10 cellular contexts compared by ENCODE assay signal in genomic region chr1:22114083-22115012, GRCh38. TPM values are rescaled to one million over a fixed set of nuclear protein-coding genes. Genes with fewer than 3 reads are reported as not detected.
DNase-seq lines count a peak whose midpoint lies in the region; ATAC-seq and TF ChIP-seq lines count a peak whose summit lies in the region.
"Had no signal": no experiment of that assay in that cellular context is flagged by ENCODE, and none has a peak within 500 bp of the region (broad histone marks: within the 10 kb centered on the region; RNA-seq: fewer than 3 reads in every experiment).

No MANE protein-coding gene starts in this region.

- TF ChIP-seq POLR2A in prostate gland (IDR thresholded peaks at IDR 0.05) = no peak

- H3K27ac Mint-ChIP-seq in activated naive CD8-positive, alpha-beta T cell treated with anti-CD3 and anti-CD28 coated beads, Interleukin-2, amount 10 ng/mL, durations not matched to agents 7 days and 5 days = peak overlapping the region; percentile 44

- H3K27me3 Mint-ChIP-seq in activated naive CD8-positive, alpha-beta T cell treated with anti-CD3 and anti-CD28 coated beads, Interleukin-2, amount 10 ng/mL, durations not matched to agents 7 days and 5 days = no peaks in the 10 kb centered on the region
- H3K27me3 Mint-ChIP-seq: activated CD4-positive, alpha-beta T cell treated with anti-CD3 and anti-CD28 coated beads, Interleukin-2, amount 10 ng/mL, durations not matched to agents 7 days and 5 days had no signal

- peaks cover 9% of the 10 kb centered on the region for H3K36me3 Mint-ChIP-seq in activated naive CD8-positive, alpha-beta T cell treated with anti-CD3 and anti-CD28 coated beads, Interleukin-2, amount 10 ng/mL, durations not matched to agents 7 days and 5 days

- no peak for ATAC-seq in activated naive CD8-positive, alpha-beta T cell treated with anti-CD3 and anti-CD28 coated beads, Interleukin-2, amount 10 ng/mL, durations not matched to agents 7 days and 5 days (ENCODE audit: low read depth)
- ATAC-seq in left ventricle myocardium superior (peak; percentile 47), GM18520 (IDR thresholded peaks at IDR 0.05; ENCODE audit: unreplicated experiment) (no peak)

- POLR2A ChIA-PET in activated naive CD8-positive, alpha-beta T cell treated with anti-CD3 and anti-CD28 coated beads, Interleukin-2, amount 10 ng/mL, durations not matched to agents 7 days and 5 days (lab: Charles Lee) = interaction anchor here (1.6 kb wide), 1 partner anchor 9 kb away, joined by 4 read pairs; no protein-coding TSS in a partner anchor

- intact Hi-C loops in left ventricle myocardium superior (cut with micrococcal nuclease) (no loop called here), prostate gland (cut with DNase I) (loop anchor here (10.0 kb wide), 1 partner anchor 300 kb away; no protein-coding TSS in a partner anchor), tibial artery (cut with DNase I; ENCODE audit: low total_unique reads) (no loop called here)

- no peaks in the 10 kb centered on the region for H3K9me3 ChIP-seq in prostate gland
- H3K9me3 ChIP-seq in tibial artery = no peaks in the 10 kb centered on the region

- H3K4me1 Mint-ChIP-seq in activated naive CD8-positive, alpha-beta T cell treated with anti-CD3 and anti-CD28 coated beads, Interleukin-2, amount 10 ng/mL, durations not matched to agents 7 days and 5 days = peaks cover 22% of the 10 kb centered on the region

- DNase-seq in H7 = peak; percentile 72
- no peak for DNase-seq in activated naive CD8-positive, alpha-beta T cell treated with anti-CD3 and anti-CD28 coated beads, Interleukin-2, amount 10 ng/mL, durations not matched to agents 7 days and 5 days
- DNase-seq in left ventricle myocardium superior = peak; percentile 55
- DNase-seq in prostate gland (ENCODE audit: low spot score) = no peak
- no peak for DNase-seq in NCI-H510A (lab: John Stamatoyannopoulos, UW)
- DNase-seq in HUDEP-2 (lab: John Stamatoyannopoulos, UW; ENCODE audit: unreplicated experiment in 76 of 76) = no peak
- DNase-seq in tibial artery = no peak
- DNase-seq: activated CD4-positive, alpha-beta T cell treated with anti-CD3 and anti-CD28 coated beads, Interleukin-2, amount 10 ng/mL, durations not matched to agents 7 days and 5 days had no signal

- peaks cover 1% of the 10 kb centered on the region for H3K36me3 ChIP-seq in H7 (replicated peaks; ENCODE audit: control insufficient read depth, insufficient read depth, low read length)
- no peaks in the 10 kb centered on the region for H3K36me3 ChIP-seq in prostate gland
- H3K36me3 ChIP-seq in tibial artery = peaks cover 0 to 57% (median 23%) of the 10 kb centered on the region in 3 donors

- H3K9me3 Mint-ChIP-seq in activated naive CD8-positive, alpha-beta T cell treated with anti-CD3 and anti-CD28 coated beads, Interleukin-2, amount 10 ng/mL, durations not matched to agents 7 days and 5 days = no peaks in the 10 kb centered on the region
- H3K9me3 Mint-ChIP-seq: activated CD4-positive, alpha-beta T cell treated with anti-CD3 and anti-CD28 coated beads, Interleukin-2, amount 10 ng/mL, durations not matched to agents 7 days and 5 days had no signal

- no peaks in the 10 kb centered on the region for H3K27me3 ChIP-seq in H7 (ENCODE audit: control insufficient read depth, insufficient read depth, low read length)
- no peaks in the 10 kb centered on the region for H3K27me3 ChIP-seq in prostate gland (replicated peaks; ENCODE audit: insufficient read depth)
- no peaks in the 10 kb centered on the region for H3K27me3 ChIP-seq in tibial artery

- no peak overlapping the region for H3K4me3 Mint-ChIP-seq in activated naive CD8-positive, alpha-beta T cell treated with anti-CD3 and anti-CD28 coated beads, Interleukin-2, amount 10 ng/mL, durations not matched to agents 7 days and 5 days
- H3K4me3 Mint-ChIP-seq: activated CD4-positive, alpha-beta T cell treated with anti-CD3 and anti-CD28 coated beads, Interleukin-2, amount 10 ng/mL, durations not matched to agents 7 days and 5 days had no signal

- WGBS in prostate gland = 35% methylated on average over 16 of the region's 18 CpGs

- H3K27ac ChIP-seq in prostate gland (peak overlapping the region; percentile 27 to 44), tibial artery (no peak overlapping the region)
- H3K27ac ChIP-seq: HL-60 had no signal

- H3K4me1 ChIP-seq in prostate gland (replicated peaks) (no peaks in the 10 kb centered on the region), tibial artery (peaks cover 0 to 30% (median 16%) of the 10 kb centered on the region in 4 donors)

- TF ChIP-seq CTCF in prostate gland (IDR thresholded peaks at IDR 0.05) (no peak), tibial artery (IDR thresholded peaks at IDR 0.05) (no peak)

- no peak overlapping the region for H3K4me3 ChIP-seq in H7 (ENCODE audit: insufficient read depth, low read depth, low read length)
- no peak overlapping the region for H3K4me3 ChIP-seq in prostate gland
- H3K4me3 ChIP-seq in tibial artery = no peak overlapping the region

RNA-seq across cellular contexts. Expression of gene WNT4, which starts 28.5 kb away (rescaled TPM):
- total RNA-seq in H7 (2014; rRNA removed; shearing (Covaris generic)) = 0.33 and 0.94 TPM in 2 replicates
- total RNA-seq in activated naive CD8-positive, alpha-beta T cell treated with anti-CD3 and anti-CD28 coated beads, Interleukin-2, amount 10 ng/mL, durations not matched to agents 7 days and 5 days = not detected
- total RNA-seq in left ventricle myocardium superior (0.05 TPM), prostate gland (1 to 10 TPM; 3.0 to 3.4 TPM)
- total RNA-seq: activated CD4-positive, alpha-beta T cell treated with anti-CD3 and anti-CD28 coated beads, Interleukin-2, amount 10 ng/mL, durations not matched to agents 7 days and 5 days had no signal

Comparison
In these comparisons a context has a peak if more than half of its experiments do, and no peak if none do; other contexts are left out.
1. DNase-seq: peak in H7 (single experiment) and left ventricle myocardium superior (single experiment); none in activated naive CD8-positive, alpha-beta T cell treated with anti-CD3 and anti-CD28 coated beads, Interleukin-2, amount 10 ng/mL, durations not matched to agents 7 days and 5 days (single experiment), prostate gland (single experiment), NCI-H510A (single experiment), HUDEP-2 (0 of 76) and tibial artery (0 of 2).
2. H3K27ac ChIP-seq: peak in prostate gland (2 of 2); none in tibial artery (0 of 2).